In genomic region chr5:43233946-43234345, GRCh38 we compare ENCODE assay signal across 1 cellular context.
TF ChIP-seq lines count a peak whose summit lies in the region.

No MANE protein-coding gene starts in this region.

TF ChIP-seq in HepG2, 621 proteins besides CTCF, POLR2A, EP300 and RAD21 (continued from another document):
- TF ChIP-seq ZFP90 (CRISPR knock-in tag; IDR thresholded peaks at IDR 0.05; ENCODE audit: borderline replicate concordance) (no peak), ZNF567 (CRISPR knock-in tag; IDR thresholded peaks at IDR 0.05; ENCODE audit: borderline replicate concordance) (no peak), ZNF12 (CRISPR knock-in tag; IDR thresholded peaks at IDR 0.05) (no peak), PITX1 (CRISPR knock-in tag; IDR thresholded peaks at IDR 0.05) (no peak), ZNF264 (CRISPR knock-in tag; IDR thresholded peaks at IDR 0.05) (no peak), ZNF558 (CRISPR knock-in tag; IDR thresholded peaks at IDR 0.05; ENCODE audit: borderline replicate concordance) (no peak), ZNF562 (CRISPR knock-in tag; IDR thresholded peaks at IDR 0.05; ENCODE audit: borderline replicate concordance) (no peak), ZNF768 (CRISPR knock-in tag; IDR thresholded peaks at IDR 0.05) (no peak), ZNF224 (CRISPR knock-in tag; IDR thresholded peaks at IDR 0.05) (no peak)
